24 cellular contexts compared by ENCODE assay signal in genomic region chr20:12023169-12023795, GRCh38.
DNase-seq lines count a peak whose midpoint lies in the region; ATAC-seq and TF ChIP-seq lines count a peak whose summit lies in the region.
"Had no signal": no experiment of that assay in that cellular context is flagged by ENCODE, and none has a peak within 500 bp of the region (broad histone marks: within the 10 kb centered on the region; RNA-seq: fewer than 3 reads in every experiment).

No MANE protein-coding gene starts in this region.

- POLR2A ChIA-PET in CD8-positive, alpha-beta memory T cell (lab: Charles Lee) = no interaction called here

- CTCF ChIA-PET in CD8-positive, alpha-beta memory T cell (lab: Charles Lee) = no interaction called here

- no peaks in the 10 kb centered on the region for H3F3A ChIP-seq in MM.1S (ENCODE audit: insufficient read depth, low read length)

- no peaks in the 10 kb centered on the region for H3K27me3 Mint-ChIP-seq in CD8-positive, alpha-beta memory T cell

- H3K4me3 ChIP-seq in MM.1S (ENCODE audit: low read length) = no peak overlapping the region
- H3K4me3 ChIP-seq in body of pancreas = no peak overlapping the region
- no peak overlapping the region for H3K4me3 ChIP-seq in CD8-positive, alpha-beta memory T cell (ENCODE audit: low read length)
- H3K4me3 ChIP-seq: coronary artery, gastrocnemius medialis, lung, pancreas, skin epidermis had no signal

- no peaks in the 10 kb centered on the region for H3K79me2 ChIP-seq in MM.1S (ENCODE audit: low read length)

- peaks cover 7 to 21% (median 10%) of the 10 kb centered on the region in 5 donors for H3K9me3 Mint-ChIP-seq in CD8-positive, alpha-beta memory T cell
- H3K9me3 Mint-ChIP-seq: brain had no signal

- H3K36me3 ChIP-seq in MM.1S (replicated peaks; ENCODE audit: insufficient read depth, low read length) = no peaks in the 10 kb centered on the region
- no peaks in the 10 kb centered on the region for H3K36me3 ChIP-seq in body of pancreas (replicated peaks in 1 of 2; ENCODE audit: insufficient read depth in 1 of 2, low read depth in 2 of 2)
- H3K36me3 ChIP-seq in CD8-positive, alpha-beta memory T cell (ENCODE audit: insufficient read depth, low read length) = no peaks in the 10 kb centered on the region
- H3K36me3 ChIP-seq: gastrocnemius medialis, pancreas had no signal

- no peak overlapping the region for H2AFZ ChIP-seq in MM.1S (ENCODE audit: low read length)

- no peaks in the 10 kb centered on the region for H3K4me1 Mint-ChIP-seq in CD8-positive, alpha-beta memory T cell
- H3K4me1 Mint-ChIP-seq: brain had no signal

- no peaks in the 10 kb centered on the region for H3K27me3 ChIP-seq in MM.1S (replicated peaks; ENCODE audit: insufficient read depth, low read length)
- H3K27me3 ChIP-seq in body of pancreas = no peaks in the 10 kb centered on the region
- H3K27me3 ChIP-seq in CD8-positive, alpha-beta memory T cell (ENCODE audit: insufficient read depth, low read length, poor library complexity, severe bottlenecking) = no peaks in the 10 kb centered on the region
- H3K27me3 ChIP-seq: gastrocnemius medialis, pancreas had no signal

- WGBS in body of pancreas, 2 donors = 48 to 89% methylated on average over 3 of the region's 3 CpGs

- H3K4me3 Mint-ChIP-seq in CD8-positive, alpha-beta memory T cell = no peak overlapping the region
- H3K4me3 Mint-ChIP-seq: activated CD8-positive, alpha-beta T cell treated with anti-CD3 and anti-CD28 coated beads for 36 hours; activated naive CD8-positive, alpha-beta T cell; brain; naive thymus-derived CD8-positive, alpha-beta T cell had no signal

- H3K9ac ChIP-seq in MM.1S (ENCODE audit: low read length) = no peak overlapping the region

- no peaks in the 10 kb centered on the region for H3K9me2 ChIP-seq in MM.1S (replicated peaks; ENCODE audit: insufficient read depth, low read length)

- H3K4me2 ChIP-seq in MM.1S (ENCODE audit: low read depth, low read length) = peak overlapping the region; percentile 19

- H3K27ac Mint-ChIP-seq in CD8-positive, alpha-beta memory T cell = no peak overlapping the region
- H3K27ac Mint-ChIP-seq: activated CD8-positive, alpha-beta T cell treated with anti-CD3 and anti-CD28 coated beads for 36 hours; activated naive CD8-positive, alpha-beta T cell; brain had no signal

- peak; percentile 78 for ATAC-seq in GM18499 (IDR thresholded peaks at IDR 0.05; ENCODE audit: insufficient read depth, unreplicated experiment)
- peak; percentile 89 for ATAC-seq in HG02610 (IDR thresholded peaks at IDR 0.05; ENCODE audit: unreplicated experiment)
- peak; percentile 4 for ATAC-seq in body of pancreas
- ATAC-seq: activated CD8-positive, alpha-beta T cell treated with anti-CD3 and anti-CD28 coated beads for 36 hours; gastrocnemius medialis; naive thymus-derived CD8-positive, alpha-beta T cell; pancreas had no signal

- TF ChIP-seq CTCF in MM.1S (IDR thresholded peaks at IDR 0.05; ENCODE audit: low read length) (no peak), body of pancreas (IDR thresholded peaks at IDR 0.05) (no peak)

- no peaks in the 10 kb centered on the region for H4K20me1 ChIP-seq in MM.1S (ENCODE audit: insufficient read depth, low read length)

- peaks cover 12% of the 10 kb centered on the region for H3K4me1 ChIP-seq in MM.1S (ENCODE audit: low read length)
- H3K4me1 ChIP-seq in body of pancreas = no peaks in the 10 kb centered on the region
- H3K4me1 ChIP-seq in CD8-positive, alpha-beta memory T cell (ENCODE audit: insufficient read depth, low read length) = no peaks in the 10 kb centered on the region
- H3K4me1 ChIP-seq: gastrocnemius medialis, pancreas had no signal

- intact Hi-C loops in body of pancreas (cut with DNase I) = no loop called here

- H3K9me3 ChIP-seq in MM.1S (replicated peaks; ENCODE audit: insufficient read depth, low read length) (no peaks in the 10 kb centered on the region), body of pancreas (no peaks in the 10 kb centered on the region)
- H3K9me3 ChIP-seq in CD8-positive, alpha-beta memory T cell (ENCODE audit: low read length) = no peaks in the 10 kb centered on the region
- H3K9me3 ChIP-seq: gastrocnemius medialis, pancreas had no signal

- peak; percentile 60 for DNase-seq in MM.1S
- DNase-seq in body of pancreas = no peak
- no peak for DNase-seq in CD8-positive, alpha-beta memory T cell
- no peak for DNase-seq in NCI-H2081 treated with DMSO at 0.1 percent for 48 hours (lab: John Stamatoyannopoulos, UW)
- DNase-seq in UCSD-AML1 (lab: John Stamatoyannopoulos, UW; ENCODE audit: unreplicated experiment) = no peak
- no peak for DNase-seq in ecto neural progenitor cell (ENCODE audit: low spot score)
- DNase-seq: activated CD8-positive, alpha-beta T cell treated with anti-CD3 and anti-CD28 coated beads for 36 hours; activated T-cell treated with anti-CD3 and anti-CD28 coated beads, Interleukin-2, amount 50 U/mL, for 48 hours; EL; gastrocnemius medialis; HCEC 1CT; IMR-90; naive thymus-derived CD8-positive, alpha-beta T cell; NCI-H1105 treated with DMSO at 0.1 percent for 48 hours; NCI-H2171; pancreas had no signal

- H3K27ac ChIP-seq in MM.1S (ENCODE audit: low read length) (peak overlapping the region; percentile 17; the same call in 1 of the 2 replicates), body of pancreas (no peak overlapping the region)
- no peak overlapping the region for H3K27ac ChIP-seq in CD8-positive, alpha-beta memory T cell (ENCODE audit: low read depth, low read length)
- H3K27ac ChIP-seq: coronary artery, gastrocnemius medialis, pancreas, skin epidermis, VCaP had no signal

- TF ChIP-seq POLR2A in body of pancreas (IDR thresholded peaks at IDR 0.05) = no peak

- peaks cover 0 to 2% (median 0%) of the 10 kb centered on the region in 3 donors for H3K36me3 Mint-ChIP-seq in CD8-positive, alpha-beta memory T cell
- H3K36me3 Mint-ChIP-seq: activated naive CD8-positive, alpha-beta T cell; brain; naive thymus-derived CD8-positive, alpha-beta T cell had no signal

Comparison
In these comparisons a context has a peak if more than half of its experiments do, and no peak if none do; other contexts are left out.
1. ATAC-seq: peak in every context shown above with its lines; median percentile 89 in HG02610; 78 in GM18499; 4 in body of pancreas.